8 cellular contexts compared by ENCODE assay signal in the genomic region with DNA sequence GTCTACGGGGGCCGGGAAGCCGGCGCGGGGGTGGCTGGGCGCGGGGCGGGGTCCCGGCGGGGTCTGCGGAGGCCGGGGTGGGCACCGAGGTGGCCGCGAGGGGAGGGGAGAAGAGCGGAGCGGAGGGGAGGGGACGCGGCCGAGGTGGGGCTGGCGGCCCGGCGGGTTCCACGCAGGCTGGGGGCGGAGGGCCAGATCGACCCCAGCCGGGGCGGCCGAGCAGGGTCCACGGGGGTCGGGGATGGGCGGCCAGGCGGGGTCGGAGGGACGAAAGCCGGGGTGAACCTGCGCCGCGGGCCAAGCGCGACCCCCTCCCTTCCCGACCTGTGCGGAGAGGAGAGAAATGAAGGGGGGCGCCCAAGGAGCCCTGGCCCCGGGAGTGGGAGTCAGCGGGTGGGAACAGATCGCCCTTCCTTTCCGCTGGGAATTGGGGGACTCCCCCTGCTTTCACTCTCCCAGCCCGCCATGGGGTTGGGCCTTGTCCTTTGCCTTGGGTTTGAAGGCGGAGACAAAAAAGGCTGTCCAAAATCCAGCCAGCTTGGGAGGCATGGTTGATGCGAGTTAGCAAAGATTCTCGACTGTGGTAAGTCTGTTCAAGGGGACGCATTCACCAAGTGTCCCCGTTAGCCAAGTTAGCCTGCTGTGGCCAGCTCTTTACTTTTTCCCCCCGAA. TPM values are rescaled to one million over a fixed set of nuclear protein-coding genes. Genes with fewer than 3 reads are reported as not detected.
DNase-seq lines count a peak whose midpoint lies in the region; ATAC-seq and TF ChIP-seq lines count a peak whose summit lies in the region.

No MANE protein-coding gene starts in this region.

- intact Hi-C loops in CD8-positive, alpha-beta T cell (cut with DNase I, micrococcal nuclease) = loop anchor here (1.0 to 10.0 kb wide), 6 partner anchors 34 to 1514 kb away; a partner anchor contains a TSS
- intact Hi-C loops in activated CD8-positive, alpha-beta T cell treated with anti-CD3 and anti-CD28 coated beads for 36 hours (cut with micrococcal nuclease) = no loop called here

- H3K27ac Mint-ChIP-seq in CD8-positive, alpha-beta T cell = peak overlapping the region; percentile 95
- peak overlapping the region; percentile 85 for H3K27ac Mint-ChIP-seq in activated CD8-positive, alpha-beta T cell treated with anti-CD3 and anti-CD28 coated beads for 36 hours

- no peaks in the 10 kb centered on the region for H3K36me3 Mint-ChIP-seq in CD8-positive, alpha-beta T cell
- peaks cover 2% of the 10 kb centered on the region for H3K36me3 Mint-ChIP-seq in activated CD8-positive, alpha-beta T cell treated with anti-CD3 and anti-CD28 coated beads for 36 hours (ENCODE audit: low read depth)

- POLR2A ChIA-PET in CD8-positive, alpha-beta T cell (lab: Charles Lee) = interaction anchor here (0.7 to 2.7 kb wide), 10 partner anchors 10 to 56 kb away, joined by 3 to 23 read pairs (median 3); a partner anchor contains a TSS
- POLR2A ChIA-PET in activated CD8-positive, alpha-beta T cell treated with anti-CD3 and anti-CD28 coated beads for 36 hours (lab: Charles Lee) = interaction anchor here (0.9 to 1.6 kb wide), 6 partner anchors 11 to 58 kb away, joined by 3 to 4 read pairs (median 3); no protein-coding TSS in a partner anchor

- H3K4me3 ChIP-seq in CD8-positive, alpha-beta T cell (ENCODE audit: low read depth, low read length) = peak overlapping the region; percentile 50
- peak overlapping the region; percentile 67 for H3K4me3 ChIP-seq in epithelial cell of proximal tubule (ENCODE audit: low read depth, low read length)

- DNase-seq in CD8-positive, alpha-beta T cell = peak in 4 of 7 experiments; percentile 24 to 57 (median 34)
- DNase-seq in HT-29 (ENCODE audit: low spot score) (peak; percentile 19), epithelial cell of proximal tubule (ENCODE audit: low read depth) (no peak), midbrain (lab: John Stamatoyannopoulos, UW) (peak; percentile 18), superior temporal gyrus (ENCODE audit: extremely low spot score) (peak; percentile 59), GOT3 (lab: John Stamatoyannopoulos, UW) (no peak)
- DNase-seq in activated CD8-positive, alpha-beta T cell treated with anti-CD3 and anti-CD28 coated beads for 36 hours = peak; percentile 48

- H3K4me3 Mint-ChIP-seq in CD8-positive, alpha-beta T cell = peak overlapping the region; percentile 86
- peak overlapping the region; percentile 71 for H3K4me3 Mint-ChIP-seq in activated CD8-positive, alpha-beta T cell treated with anti-CD3 and anti-CD28 coated beads for 36 hours

- H3K27me3 ChIP-seq in CD8-positive, alpha-beta T cell (ENCODE audit: insufficient read depth, low read length) = no peaks in the 10 kb centered on the region

- H3K36me3 ChIP-seq in CD8-positive, alpha-beta T cell (ENCODE audit: insufficient read depth, low read length) = no peaks in the 10 kb centered on the region

- H3K9me3 Mint-ChIP-seq in CD8-positive, alpha-beta T cell = no peaks in the 10 kb centered on the region
- no peaks in the 10 kb centered on the region for H3K9me3 Mint-ChIP-seq in activated CD8-positive, alpha-beta T cell treated with anti-CD3 and anti-CD28 coated beads for 36 hours

- H3K4me1 Mint-ChIP-seq in CD8-positive, alpha-beta T cell (ENCODE audit: low read depth) = peaks cover 32% of the 10 kb centered on the region
- H3K4me1 Mint-ChIP-seq in activated CD8-positive, alpha-beta T cell treated with anti-CD3 and anti-CD28 coated beads for 36 hours (ENCODE audit: low read depth) = peaks cover 21% of the 10 kb centered on the region

- peak overlapping the region; percentile 73 for H3K27ac ChIP-seq in CD8-positive, alpha-beta T cell (ENCODE audit: low read depth, low read length)

- TF ChIP-seq CTCF in CD8-positive, alpha-beta T cell (IDR thresholded peaks at IDR 0.05) = no peak
- no peak for TF ChIP-seq CTCF in activated CD8-positive, alpha-beta T cell treated with anti-CD3 and anti-CD28 coated beads for 36 hours (IDR thresholded peaks at IDR 0.05)
- TF ChIP-seq CTCF in epithelial cell of proximal tubule (conservative IDR thresholded peaks at IDR 0.05; ENCODE audit: low read depth, low read length) = no peak

- H3K27me3 Mint-ChIP-seq in CD8-positive, alpha-beta T cell (ENCODE audit: low read depth) = no peaks in the 10 kb centered on the region
- no peaks in the 10 kb centered on the region for H3K27me3 Mint-ChIP-seq in activated CD8-positive, alpha-beta T cell treated with anti-CD3 and anti-CD28 coated beads for 36 hours

- peaks cover 32% of the 10 kb centered on the region for H3K4me1 ChIP-seq in CD8-positive, alpha-beta T cell (ENCODE audit: insufficient read depth, low read length)

- CTCF ChIA-PET in CD8-positive, alpha-beta T cell (lab: Charles Lee) = interaction anchor here (1.1 to 2.2 kb wide), 4 partner anchors 21 to 53 kb away, joined by 3 to 7 read pairs (median 6); no protein-coding TSS in a partner anchor
- CTCF ChIA-PET in activated CD8-positive, alpha-beta T cell treated with anti-CD3 and anti-CD28 coated beads for 36 hours (lab: Charles Lee) = interaction anchor here (1.0 to 2.0 kb wide), 3 partner anchors 22 to 53 kb away, joined by 3 to 12 read pairs (median 3); no protein-coding TSS in a partner anchor

- ATAC-seq in CD8-positive, alpha-beta T cell = peak; percentile 10
- ATAC-seq in GM19438 (IDR thresholded peaks at IDR 0.05; ENCODE audit: low read depth, unreplicated experiment) = peak; percentile 17
- peak; percentile 23 for ATAC-seq in activated CD8-positive, alpha-beta T cell treated with anti-CD3 and anti-CD28 coated beads for 36 hours

- H3K9me3 ChIP-seq in CD8-positive, alpha-beta T cell (ENCODE audit: low read length) = no peaks in the 10 kb centered on the region

RNA-seq across cellular contexts. Expression of a gene that starts 0.5 kb away (rescaled TPM):
- total RNA-seq in CD8-positive, alpha-beta T cell = 10 to 100 TPM; 19.3 to 19.7 TPM
- total RNA-seq in HT-29 (2014; rRNA removed; shearing (Covaris generic)) = 8.1 and 9.1 TPM in 2 replicates
- total RNA-seq in activated CD8-positive, alpha-beta T cell treated with anti-CD3 and anti-CD28 coated beads for 36 hours = 10 to 100 TPM; 15.2 to 16.3 TPM
- 99.7 and 106 TPM in 2 replicates for total RNA-seq in epithelial cell of proximal tubule

RNA-seq across cellular contexts. Expression of a gene that starts 54.2 kb away (rescaled TPM):
- 100 to 1,000 TPM; 130 to 133 TPM for total RNA-seq in CD8-positive, alpha-beta T cell
- total RNA-seq in HT-29 (2014; rRNA removed; shearing (Covaris generic)) = 8.0 and 8.7 TPM in 2 replicates
- total RNA-seq in activated CD8-positive, alpha-beta T cell treated with anti-CD3 and anti-CD28 coated beads for 36 hours = 10 to 100 TPM; 11.9 to 13.2 TPM
- 2.4 and 2.9 TPM in 2 replicates for total RNA-seq in epithelial cell of proximal tubule

Comparison
In these comparisons a context has a peak if more than half of its experiments do, and no peak if none do; other contexts are left out.
1. DNase-seq: peak in CD8-positive, alpha-beta T cell (4 of 7), HT-29 (single experiment), activated CD8-positive, alpha-beta T cell treated with anti-CD3 and anti-CD28 coated beads for 36 hours (single experiment), midbrain (single experiment) and superior temporal gyrus (single experiment); none in epithelial cell of proximal tubule (single experiment) and GOT3 (single experiment).
2. RNA of a gene that starts 54.2 kb away (total RNA-seq): 130 to 133 TPM in CD8-positive, alpha-beta T cell; 11.9 to 13.2 TPM in activated CD8-positive, alpha-beta T cell treated with anti-CD3 and anti-CD28 coated beads for 36 hours, 8.0 to 8.7 TPM in HT-29 and 2.4 to 2.9 TPM in epithelial cell of proximal tubule; every median in the first group is over 4 times any median in the second.
3. Peak in every context shown above with its lines, with median percentiles within 50 percentile points of each other: ATAC-seq.